ENCODE assay signal across 1 cellular context in the genomic region with DNA sequence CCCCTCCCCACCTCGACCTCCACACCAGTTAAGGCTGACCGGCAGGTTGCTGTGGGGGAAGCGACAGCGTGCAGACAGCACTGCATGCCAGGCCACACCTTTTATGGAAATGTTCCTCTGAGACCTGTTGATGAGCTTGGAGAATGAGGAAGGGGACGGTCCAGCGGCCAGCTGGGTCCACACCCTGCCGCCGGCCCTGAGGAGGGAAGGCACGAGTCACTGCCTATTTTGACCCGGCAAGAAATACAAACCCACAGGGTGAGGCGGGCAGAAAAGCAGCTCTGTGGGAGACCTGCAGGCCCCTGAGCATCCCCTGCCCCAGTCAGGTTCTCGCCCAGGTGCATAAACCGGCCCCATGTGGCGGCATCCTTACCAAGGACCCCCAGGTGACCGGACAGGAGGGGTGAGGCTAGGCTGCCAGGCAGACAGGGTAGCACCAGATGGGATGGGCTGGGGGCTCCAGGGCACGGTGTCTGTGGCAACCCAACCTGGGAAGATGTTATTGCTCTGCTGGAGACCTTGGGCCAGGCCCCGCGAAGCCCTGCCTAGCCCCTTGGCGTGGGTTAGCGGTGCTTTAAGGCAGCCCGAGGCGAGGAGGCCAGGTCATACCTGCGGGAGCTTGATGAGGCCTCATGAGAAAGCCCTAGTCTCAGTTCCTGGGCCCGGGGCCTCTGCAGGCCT.
TF ChIP-seq lines count a peak whose summit lies in the region.

No MANE protein-coding gene starts in this region.

TF ChIP-seq in HepG2, 621 proteins besides CTCF, POLR2A, EP300 and RAD21:
- peak; percentile 16 for TF ChIP-seq AGO2 (optimal IDR thresholded peaks at IDR 0.05; ENCODE audit: low read depth, low read length)
- TF ChIP-seq, protein P1, sequence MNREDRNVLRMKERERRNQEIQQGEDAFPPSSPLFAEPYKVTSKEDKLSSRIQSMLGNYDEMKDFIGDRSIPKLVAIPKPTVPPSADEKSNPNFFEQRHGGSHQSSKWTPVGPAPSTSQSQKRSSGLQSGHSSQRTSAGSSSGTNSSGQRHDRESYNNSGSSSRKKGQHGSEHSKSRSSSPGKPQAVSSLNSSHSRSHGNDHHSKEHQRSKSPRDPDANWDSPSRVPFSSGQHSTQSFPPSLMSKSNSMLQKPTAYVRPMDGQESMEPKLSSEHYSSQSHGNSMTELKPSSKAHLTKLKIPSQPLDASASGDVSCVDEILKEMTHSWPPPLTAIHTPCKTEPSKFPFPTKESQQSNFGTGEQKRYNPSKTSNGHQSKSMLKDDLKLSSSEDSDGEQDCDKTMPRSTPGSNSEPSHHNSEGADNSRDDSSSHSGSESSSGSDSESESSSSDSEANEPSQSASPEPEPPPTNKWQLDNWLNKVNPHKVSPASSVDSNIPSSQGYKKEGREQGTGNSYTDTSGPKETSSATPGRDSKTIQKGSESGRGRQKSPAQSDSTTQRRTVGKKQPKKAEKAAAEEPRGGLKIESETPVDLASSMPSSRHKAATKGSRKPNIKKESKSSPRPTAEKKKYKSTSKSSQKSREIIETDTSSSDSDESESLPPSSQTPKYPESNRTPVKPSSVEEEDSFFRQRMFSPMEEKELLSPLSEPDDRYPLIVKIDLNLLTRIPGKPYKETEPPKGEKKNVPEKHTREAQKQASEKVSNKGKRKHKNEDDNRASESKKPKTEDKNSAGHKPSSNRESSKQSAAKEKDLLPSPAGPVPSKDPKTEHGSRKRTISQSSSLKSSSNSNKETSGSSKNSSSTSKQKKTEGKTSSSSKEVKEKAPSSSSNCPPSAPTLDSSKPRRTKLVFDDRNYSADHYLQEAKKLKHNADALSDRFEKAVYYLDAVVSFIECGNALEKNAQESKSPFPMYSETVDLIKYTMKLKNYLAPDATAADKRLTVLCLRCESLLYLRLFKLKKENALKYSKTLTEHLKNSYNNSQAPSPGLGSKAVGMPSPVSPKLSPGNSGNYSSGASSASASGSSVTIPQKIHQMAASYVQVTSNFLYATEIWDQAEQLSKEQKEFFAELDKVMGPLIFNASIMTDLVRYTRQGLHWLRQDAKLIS (CRISPR knock-in tag; IDR thresholded peaks at IDR 0.05) = no peak
TF ChIP-seq in HepG2: peak in this region for 1.
